9 cellular contexts compared by ENCODE assay signal in genomic region chr20:38692436-38693411, GRCh38. TPM values are rescaled to one million over a fixed set of nuclear protein-coding genes. Genes with fewer than 3 reads are reported as not detected.
DNase-seq lines count a peak whose midpoint lies in the region; ATAC-seq and TF ChIP-seq lines count a peak whose summit lies in the region.
"Had no signal": no experiment of that assay in that cellular context is flagged by ENCODE, and none has a peak within 500 bp of the region (broad histone marks: within the 10 kb centered on the region; RNA-seq: fewer than 3 reads in every experiment).

No MANE protein-coding gene starts in this region.

- TF ChIP-seq CTCF in fibroblast of villous mesenchyme (IDR thresholded peaks at IDR 0.05; ENCODE audit: insufficient read depth, low read depth, low read length) (no peak), ascending aorta (IDR thresholded peaks at IDR 0.05) (no peak)

- no peak overlapping the region for H3K4me3 Mint-ChIP-seq in activated CD8-positive, alpha-beta memory T cell treated with anti-CD3 and anti-CD28 coated beads, Interleukin-2, amount 10 ng/mL, durations not matched to agents 7 days and 5 days

- H3K9me3 Mint-ChIP-seq in activated CD8-positive, alpha-beta memory T cell treated with anti-CD3 and anti-CD28 coated beads, Interleukin-2, amount 10 ng/mL, durations not matched to agents 7 days and 5 days (ENCODE audit: low read depth) = no peaks in the 10 kb centered on the region

- no peaks in the 10 kb centered on the region for H3K4me1 ChIP-seq in ascending aorta

- DNase-seq in Daoy (ENCODE audit: low read depth) (peak; percentile 34), M059J (ENCODE audit: low read depth) (peak; percentile 77), fibroblast of villous mesenchyme (ENCODE audit: low read depth) (peak; percentile 73), retina (peak; percentile 55), ascending aorta (ENCODE audit: low spot score in 2 of 2) (no peak), NCI-H1417 (lab: John Stamatoyannopoulos, UW) (no peak), NCI-H2171 (lab: John Stamatoyannopoulos, UW) (no peak)
- peak; percentile 69 for DNase-seq in activated CD8-positive, alpha-beta memory T cell treated with anti-CD3 and anti-CD28 coated beads, Interleukin-2, amount 10 ng/mL, durations not matched to agents 7 days and 5 days

- H3K9me3 ChIP-seq in ascending aorta = no peaks in the 10 kb centered on the region

- H3K36me3 ChIP-seq in ascending aorta = no peaks in the 10 kb centered on the region

- CTCF ChIA-PET in activated CD8-positive, alpha-beta memory T cell treated with anti-CD3 and anti-CD28 coated beads, Interleukin-2, amount 10 ng/mL, durations not matched to agents 7 days and 5 days (lab: Charles Lee) = interaction anchor here (0.9 to 1.0 kb wide), 2 partner anchors 38 to 89 kb away, joined by 3 read pairs; no protein-coding TSS in a partner anchor

- intact Hi-C loops in ascending aorta (cut with DNase I) = no loop called here

- no peak overlapping the region for H3K27ac ChIP-seq in ascending aorta

- H3K4me3 ChIP-seq in fibroblast of villous mesenchyme (ENCODE audit: low read depth, low read length) (no peak overlapping the region), ascending aorta (no peak overlapping the region)

- ATAC-seq in activated CD8-positive, alpha-beta memory T cell treated with anti-CD3 and anti-CD28 coated beads, Interleukin-2, amount 10 ng/mL, durations not matched to agents 7 days and 5 days = no peak

- no peaks in the 10 kb centered on the region for H3K36me3 Mint-ChIP-seq in activated CD8-positive, alpha-beta memory T cell treated with anti-CD3 and anti-CD28 coated beads, Interleukin-2, amount 10 ng/mL, durations not matched to agents 7 days and 5 days

- no peaks in the 10 kb centered on the region for H3K4me1 Mint-ChIP-seq in activated CD8-positive, alpha-beta memory T cell treated with anti-CD3 and anti-CD28 coated beads, Interleukin-2, amount 10 ng/mL, durations not matched to agents 7 days and 5 days

- no peaks in the 10 kb centered on the region for H3K27me3 ChIP-seq in ascending aorta

- no peak overlapping the region for H3K27ac Mint-ChIP-seq in activated CD8-positive, alpha-beta memory T cell treated with anti-CD3 and anti-CD28 coated beads, Interleukin-2, amount 10 ng/mL, durations not matched to agents 7 days and 5 days

- peaks cover 17% of the 10 kb centered on the region for H3K27me3 Mint-ChIP-seq in activated CD8-positive, alpha-beta memory T cell treated with anti-CD3 and anti-CD28 coated beads, Interleukin-2, amount 10 ng/mL, durations not matched to agents 7 days and 5 days

RNA-seq across cellular contexts. Expression of gene SLC32A1, which starts 31.6 kb away (rescaled TPM):
- total RNA-seq in Daoy (2014; rRNA removed; shearing (Covaris generic)) = not detected in 2 replicates
- not detected in 2 replicates for total RNA-seq in M059J (2014; rRNA removed; shearing (Covaris generic))
- not detected for total RNA-seq in activated CD8-positive, alpha-beta memory T cell treated with anti-CD3 and anti-CD28 coated beads, Interleukin-2, amount 10 ng/mL, durations not matched to agents 7 days and 5 days
- total RNA-seq in fibroblast of villous mesenchyme (not detected in 2 replicates), ascending aorta (not detected)
- total RNA-seq: epithelial cell of proximal tubule had no signal

RNA-seq across cellular contexts. Expression of gene ACTR5, which starts 55.5 kb away (rescaled TPM):
- 13.3 and 14.9 TPM in 2 replicates for total RNA-seq in Daoy (2014; rRNA removed; shearing (Covaris generic))
- total RNA-seq in M059J (2014; rRNA removed; shearing (Covaris generic)) = 10.6 and 12.0 TPM in 2 replicates
- 10 to 100 TPM in 1 of 2 experiments, 1 to 10 TPM in 1; 9.5 to 10.6 TPM for total RNA-seq in activated CD8-positive, alpha-beta memory T cell treated with anti-CD3 and anti-CD28 coated beads, Interleukin-2, amount 10 ng/mL, durations not matched to agents 7 days and 5 days
- 6.4 and 7.8 TPM in 2 replicates for total RNA-seq in fibroblast of villous mesenchyme
- total RNA-seq in ascending aorta = 5.9 TPM

Comparison
In these comparisons a context has a peak if more than half of its experiments do, and no peak if none do; other contexts are left out.
1. DNase-seq: peak in Daoy (single experiment), M059J (single experiment), activated CD8-positive, alpha-beta memory T cell treated with anti-CD3 and anti-CD28 coated beads, Interleukin-2, amount 10 ng/mL, durations not matched to agents 7 days and 5 days (single experiment), fibroblast of villous mesenchyme (single experiment) and retina (single experiment); none in ascending aorta (0 of 2), NCI-H1417 (0 of 3) and NCI-H2171 (single experiment).